Comparison of ENCODE assay signal across 17 cellular contexts in genomic region chr1:218464871-218465270, GRCh38.
DNase-seq lines count a peak whose midpoint lies in the region; ATAC-seq, FAIRE-seq and TF ChIP-seq lines count a peak whose summit lies in the region.
"Had no signal": no experiment of that assay in that cellular context is flagged by ENCODE, and none has a peak within 500 bp of the region (broad histone marks: within the 10 kb centered on the region; RNA-seq: fewer than 3 reads in every experiment).

No MANE protein-coding gene starts in this region.

- H3K9me2 ChIP-seq in hepatocyte (replicated peaks; ENCODE audit: insufficient read depth), result no peaks in the 10 kb centered on the region

- no peak overlapping the region for H3K4me3 Mint-ChIP-seq in HFFc6
- H3K4me3 Mint-ChIP-seq in chondrocyte (ENCODE audit: unreplicated experiment), result no peak overlapping the region
- H3K4me3 Mint-ChIP-seq in osteocyte (ENCODE audit: unreplicated experiment), result no peak overlapping the region

- peak overlapping the region; percentile 72 to 83; a peak in 5 of 6 replicates for H3K27ac ChIP-seq in A549
- H3K27ac ChIP-seq in hepatocyte, result no peak overlapping the region
- H3K27ac ChIP-seq: 22Rv1, HL-60, SK-N-MC had no signal

- TF ChIP-seq CTCF in A549 (IDR thresholded peaks at IDR 0.05), result no peak
- TF ChIP-seq CTCF in HFFc6 (IDR thresholded peaks at IDR 0.05), result no peak
- TF ChIP-seq CTCF in chondrocyte (IDR thresholded peaks at IDR 0.05), result no peak
- TF ChIP-seq CTCF in osteocyte (IDR thresholded peaks at IDR 0.05), result no peak
- TF ChIP-seq CTCF in hepatocyte (IDR thresholded peaks at IDR 0.05; ENCODE audit: poor library complexity), result no peak

- TF ChIP-seq EP300 in A549 (IDR thresholded peaks at IDR 0.05), result no peak

- no peaks in the 10 kb centered on the region for H3K27me3 ChIP-seq in hepatocyte

- H3K36me3 ChIP-seq in hepatocyte (replicated peaks; ENCODE audit: insufficient read depth, low read depth), result no peaks in the 10 kb centered on the region

- CTCF ChIA-PET in A549 (lab: Yijun Ruan, JAX), result interaction anchor here (0.6 kb wide), 1 partner anchor 23 kb away, joined by 3 read pairs; no protein-coding TSS in a partner anchor

- FAIRE-seq in A549 (lab: Jason Lieb, UNC), result no peak
- FAIRE-seq: GM12892, K562 had no signal

- H3K27ac Mint-ChIP-seq in HFFc6 (peak overlapping the region; percentile 35), chondrocyte (ENCODE audit: unreplicated experiment) (peak overlapping the region; percentile 64), osteocyte (ENCODE audit: unreplicated experiment) (peak overlapping the region; percentile 79)

- H3K4me2 ChIP-seq in A549, result no peak overlapping the region
- no peak overlapping the region for H3K4me2 ChIP-seq in hepatocyte

- DNase-seq in A549 (ENCODE audit: low read depth in 1 of 2, low spot score in 1 of 2), result no peak
- no peak for DNase-seq in HFFc6
- no peak for DNase-seq in chondrocyte (ENCODE audit: low spot score)
- no peak for DNase-seq in osteocyte (ENCODE audit: extremely low spot score, unreplicated experiment)
- no peak for DNase-seq in superior temporal gyrus (ENCODE audit: extremely low spot score)
- no peak for DNase-seq in hepatocyte (ENCODE audit: low spot score)
- no peak for DNase-seq in RPMI8226
- DNase-seq: GDM1, NCI-H1092, NCI-H2227 treated with DMSO at 0.1 percent for 48 hours, NCI-H524 treated with DMSO at 0.1 percent for 48 hours had no signal

- WGBS in A549 (ENCODE audit: missing lambda C conversion rate), result 81% methylated on average over 2 of the region's 2 CpGs
- 100% methylated on average over 2 of the region's 2 CpGs for WGBS in hepatocyte (ENCODE audit: low lambda C conversion rate, missing lambda C conversion rate)

- H3K27me3 Mint-ChIP-seq in HFFc6 (ENCODE audit: insufficient read depth), result no peaks in the 10 kb centered on the region
- no peaks in the 10 kb centered on the region for H3K27me3 Mint-ChIP-seq in chondrocyte (ENCODE audit: low read depth)
- H3K27me3 Mint-ChIP-seq in osteocyte (ENCODE audit: unreplicated experiment), result no peaks in the 10 kb centered on the region

- no peak for ATAC-seq in A549
- ATAC-seq in GM21786 (IDR thresholded peaks at IDR 0.05; ENCODE audit: unreplicated experiment), result no peak
- ATAC-seq: K562 had no signal

- POLR2A ChIA-PET in A549 (lab: Yijun Ruan, JAX), result no interaction called here

- H3K4me1 ChIP-seq in A549, result peaks cover 46% of the 10 kb centered on the region
- H3K4me1 ChIP-seq in hepatocyte (ENCODE audit: insufficient read depth), result peaks cover under 1% of the 10 kb centered on the region

- H2AFZ ChIP-seq in hepatocyte, result no peak overlapping the region

- no peak for TF ChIP-seq RAD21 in A549 (conservative IDR thresholded peaks at IDR 0.05 in 1 of 2, IDR thresholded peaks at IDR 0.05 in 1 of 2)

- H3K9me3 ChIP-seq in A549 (no peaks in the 10 kb centered on the region), hepatocyte (ENCODE audit: low read depth) (no peaks in the 10 kb centered on the region)

- H3K4me3 ChIP-seq in A549 (no peak overlapping the region), hepatocyte (no peak overlapping the region)
- H3K4me3 ChIP-seq: K562, SK-N-MC had no signal

- no peaks in the 10 kb centered on the region for H3K79me2 ChIP-seq in hepatocyte

- H3K4me1 Mint-ChIP-seq in HFFc6 (ENCODE audit: low read depth) (peaks cover 81% of the 10 kb centered on the region), chondrocyte (ENCODE audit: low read depth) (peaks cover 58% of the 10 kb centered on the region), osteocyte (ENCODE audit: unreplicated experiment) (peaks cover 69% of the 10 kb centered on the region)

- no peaks in the 10 kb centered on the region for H4K20me1 ChIP-seq in hepatocyte (ENCODE audit: insufficient read depth, poor library complexity, severe bottlenecking)

- no peak for TF ChIP-seq POLR2A in A549 (IDR thresholded peaks at IDR 0.05; ENCODE audit: low read length)

- H3K36me3 Mint-ChIP-seq in HFFc6 (ENCODE audit: low read depth) (no peaks in the 10 kb centered on the region), chondrocyte (ENCODE audit: low read depth) (no peaks in the 10 kb centered on the region), osteocyte (ENCODE audit: unreplicated experiment) (no peaks in the 10 kb centered on the region)

- H3K9me3 Mint-ChIP-seq in HFFc6, result no peaks in the 10 kb centered on the region
- H3K9me3 Mint-ChIP-seq in chondrocyte (ENCODE audit: low read depth), result no peaks in the 10 kb centered on the region
- no peaks in the 10 kb centered on the region for H3K9me3 Mint-ChIP-seq in osteocyte (ENCODE audit: unreplicated experiment)

TF ChIP-seq in A549, 52 proteins besides CTCF, POLR2A, EP300 and RAD21:
- no peak for TF ChIP-seq RNF2 (IDR thresholded peaks at IDR 0.05; ENCODE audit: borderline replicate concordance, low read depth)
- no peak for TF ChIP-seq SREBF2 (IDR thresholded peaks at IDR 0.05)
- TF ChIP-seq NPAS2 (CRISPR knock-in tag; IDR thresholded peaks at IDR 0.05; ENCODE audit: borderline replicate concordance), result no peak
- TF ChIP-seq MAX (IDR thresholded peaks at IDR 0.05), result no peak
